Comparison of ENCODE assay signal across 8 cellular contexts in genomic region chr2:72148975-72149555, GRCh38. TPM values are rescaled to one million over a fixed set of nuclear protein-coding genes. Genes with fewer than 3 reads are reported as not detected.
DNase-seq lines count a peak whose midpoint lies in the region; ATAC-seq and TF ChIP-seq lines count a peak whose summit lies in the region.

No MANE protein-coding gene starts in this region.

- no peak for TF ChIP-seq CTCF in progenitor cell of endocrine pancreas (IDR thresholded peaks at IDR 0.05; ENCODE audit: unreplicated experiment)

- H3K4me3 ChIP-seq in CD4-positive, alpha-beta memory T cell (ENCODE audit: low read length in 2 of 2) = peak overlapping the region in 1 of 2 donors; percentile 24

- CTCF ChIA-PET in CD4-positive, alpha-beta memory T cell (lab: Charles Lee; ENCODE audit: partially characterized antibody) = interaction anchor here (1.2 to 3.1 kb wide), 3 partner anchors 10 to 225 kb away, joined by 3 to 19 read pairs (median 3); no protein-coding TSS in a partner anchor
- CTCF ChIA-PET in activated naive CD4-positive, alpha-beta T cell treated with anti-CD3 and anti-CD28 coated beads, Interleukin-2, amount 10 ng/mL, durations not matched to agents 7 days and 5 days (lab: Charles Lee) = interaction anchor here (2.9 kb wide), 1 partner anchor 225 kb away, joined by 46 read pairs; no protein-coding TSS in a partner anchor

- H3K27ac Mint-ChIP-seq in CD4-positive, alpha-beta memory T cell = peak overlapping the region in 1 of 7 donors; percentile 16
- H3K27ac Mint-ChIP-seq in IgD-negative memory B cell = peak overlapping the region in 2 of 3 donors; percentile 5 to 86
- H3K27ac Mint-ChIP-seq in activated naive CD4-positive, alpha-beta T cell treated with anti-CD3 and anti-CD28 coated beads, Interleukin-2, amount 10 ng/mL, durations not matched to agents 7 days and 5 days = peak overlapping the region; percentile 52
- H3K27ac Mint-ChIP-seq in progenitor cell of endocrine pancreas = peak overlapping the region; percentile 85

- intact Hi-C loops in CD4-positive, alpha-beta memory T cell (cut with micrococcal nuclease) = no loop called here
- intact Hi-C loops in left cardiac atrium (cut with DNase I) = loop anchor here in 1 of 2 donors (5.0 kb wide), 2 partner anchors 227 to 347 kb away; no protein-coding TSS in a partner anchor

- no peak overlapping the region for H3K27ac ChIP-seq in CD4-positive, alpha-beta memory T cell (ENCODE audit: low read depth, low read length)

- ATAC-seq in left cardiac atrium = peak; percentile 29 to 36
- ATAC-seq in HG02623 (IDR thresholded peaks at IDR 0.05; ENCODE audit: unreplicated experiment) = no peak

- H3K27me3 Mint-ChIP-seq in CD4-positive, alpha-beta memory T cell = peaks cover 49 to 55% of the 10 kb centered on the region in 2 donors
- H3K27me3 Mint-ChIP-seq in IgD-negative memory B cell (peaks cover 66% of the 10 kb centered on the region), progenitor cell of endocrine pancreas (peaks cover 42% of the 10 kb centered on the region)
- peaks cover 95% of the 10 kb centered on the region for H3K27me3 Mint-ChIP-seq in activated naive CD4-positive, alpha-beta T cell treated with anti-CD3 and anti-CD28 coated beads, Interleukin-2, amount 10 ng/mL, durations not matched to agents 7 days and 5 days

- no peaks in the 10 kb centered on the region for H3K36me3 Mint-ChIP-seq in CD4-positive, alpha-beta memory T cell
- H3K36me3 Mint-ChIP-seq in IgD-negative memory B cell (peaks cover 3% of the 10 kb centered on the region), progenitor cell of endocrine pancreas (ENCODE audit: insufficient read depth) (no peaks in the 10 kb centered on the region)
- H3K36me3 Mint-ChIP-seq in activated naive CD4-positive, alpha-beta T cell treated with anti-CD3 and anti-CD28 coated beads, Interleukin-2, amount 10 ng/mL, durations not matched to agents 7 days and 5 days = peaks cover 10% of the 10 kb centered on the region

- peak overlapping the region; percentile 82 to 96 (median 87) for H3K4me3 Mint-ChIP-seq in CD4-positive, alpha-beta memory T cell
- H3K4me3 Mint-ChIP-seq in IgD-negative memory B cell = peak overlapping the region; percentile 41 to 95 (median 90)
- H3K4me3 Mint-ChIP-seq in activated naive CD4-positive, alpha-beta T cell treated with anti-CD3 and anti-CD28 coated beads, Interleukin-2, amount 10 ng/mL, durations not matched to agents 7 days and 5 days = peak overlapping the region; percentile 54
- peak overlapping the region; percentile 96 for H3K4me3 Mint-ChIP-seq in progenitor cell of endocrine pancreas (ENCODE audit: low read depth)

- POLR2A ChIA-PET in CD4-positive, alpha-beta memory T cell (lab: Charles Lee; ENCODE audit: partially characterized antibody) = no interaction called here

- peaks cover 0 to 7% (median 3%) of the 10 kb centered on the region in 8 donors for H3K9me3 Mint-ChIP-seq in CD4-positive, alpha-beta memory T cell
- H3K9me3 Mint-ChIP-seq in IgD-negative memory B cell = peaks cover 0 to 5% (median 0%) of the 10 kb centered on the region in 3 donors
- no peaks in the 10 kb centered on the region for H3K9me3 Mint-ChIP-seq in activated naive CD4-positive, alpha-beta T cell treated with anti-CD3 and anti-CD28 coated beads, Interleukin-2, amount 10 ng/mL, durations not matched to agents 7 days and 5 days
- H3K9me3 Mint-ChIP-seq in progenitor cell of endocrine pancreas (ENCODE audit: low read depth) = no peaks in the 10 kb centered on the region

- peaks cover 41% of the 10 kb centered on the region for H3K4me1 ChIP-seq in CD4-positive, alpha-beta memory T cell (ENCODE audit: insufficient read depth, low read length)

- no peaks in the 10 kb centered on the region for H3K9me3 ChIP-seq in CD4-positive, alpha-beta memory T cell (ENCODE audit: control insufficient read depth in 1 of 2, low read length in 2 of 2)

- no peak for DNase-seq in CD4-positive, alpha-beta memory T cell
- peak; percentile 37 for DNase-seq in activated naive CD4-positive, alpha-beta T cell treated with anti-CD3 and anti-CD28 coated beads, Interleukin-2, amount 10 ng/mL, durations not matched to agents 7 days and 5 days
- peak; percentile 61 for DNase-seq in left cardiac atrium
- DNase-seq in progenitor cell of endocrine pancreas (ENCODE audit: low spot score, unreplicated experiment) = no peak
- no peak for DNase-seq in NCI-H524 treated with DMSO at 0.1 percent for 48 hours (lab: John Stamatoyannopoulos, UW)
- DNase-seq in OCI-M1 (lab: John Stamatoyannopoulos, UW) = no peak

- H3K4me1 Mint-ChIP-seq in CD4-positive, alpha-beta memory T cell = peaks cover 24 to 53% (median 40%) of the 10 kb centered on the region in 4 donors
- H3K4me1 Mint-ChIP-seq in IgD-negative memory B cell (peaks cover 11 to 24% (median 17%) of the 10 kb centered on the region in 3 donors), progenitor cell of endocrine pancreas (ENCODE audit: low read depth) (peaks cover 29% of the 10 kb centered on the region)
- H3K4me1 Mint-ChIP-seq in activated naive CD4-positive, alpha-beta T cell treated with anti-CD3 and anti-CD28 coated beads, Interleukin-2, amount 10 ng/mL, durations not matched to agents 7 days and 5 days = peaks cover 36% of the 10 kb centered on the region

- H3K36me3 ChIP-seq in CD4-positive, alpha-beta memory T cell (ENCODE audit: insufficient read depth, low read length) = no peaks in the 10 kb centered on the region

- peaks cover 33% of the 10 kb centered on the region for H3K27me3 ChIP-seq in CD4-positive, alpha-beta memory T cell (ENCODE audit: insufficient read depth, low read length)

RNA-seq across cellular contexts. Expression of gene CYP26B1, which starts 1.4 kb away (rescaled TPM):
- not detected for total RNA-seq in CD4-positive, alpha-beta memory T cell
- not detected for polyA plus RNA-seq in CD4-positive, alpha-beta memory T cell
- not detected for polyA plus RNA-seq in IgD-negative memory B cell
- total RNA-seq in left cardiac atrium = 10 to 100 TPM in 1 of 2 donors, 1 to 10 TPM in 1; 8.5 to 21.0 TPM
- total RNA-seq in progenitor cell of endocrine pancreas = 31.5 and 37.5 TPM in 2 replicates

Comparison
In these comparisons a context has a peak if more than half of its experiments do, and no peak if none do; other contexts are left out.
1. DNase-seq: peak in activated naive CD4-positive, alpha-beta T cell treated with anti-CD3 and anti-CD28 coated beads, Interleukin-2, amount 10 ng/mL, durations not matched to agents 7 days and 5 days (single experiment) and left cardiac atrium (single experiment); none in CD4-positive, alpha-beta memory T cell (0 of 5), progenitor cell of endocrine pancreas (single experiment), NCI-H524 treated with DMSO at 0.1 percent for 48 hours (single experiment) and OCI-M1 (single experiment).
2. RNA of gene CYP26B1, which starts 1.4 kb away (total RNA-seq): 31.5 to 37.5 TPM in progenitor cell of endocrine pancreas and 8.5 to 21.0 TPM in left cardiac atrium; not detected in CD4-positive, alpha-beta memory T cell; every median in the first group is over 4 times any median in the second.
3. Peak in every context shown above with its lines, with median percentiles within 50 percentile points of each other: H3K4me3 Mint-ChIP-seq.